In genomic region chr10:33293081-33293480, GRCh38 we compare ENCODE assay signal across 31 cellular contexts. TPM values are rescaled to one million over a fixed set of nuclear protein-coding genes. Genes with fewer than 3 reads are reported as not detected.
DNase-seq lines count a peak whose midpoint lies in the region; ATAC-seq and TF ChIP-seq lines count a peak whose summit lies in the region.
"Had no signal": no experiment of that assay in that cellular context is flagged by ENCODE, and none has a peak within 500 bp of the region (broad histone marks: within the 10 kb centered on the region; RNA-seq: fewer than 3 reads in every experiment).

No MANE protein-coding gene starts in this region.

- H3K27ac Mint-ChIP-seq in chondrocyte (ENCODE audit: unreplicated experiment) (peak overlapping the region; percentile 91), neural crest cell (ENCODE audit: unreplicated experiment) (peak overlapping the region; percentile 58)
- no peak overlapping the region for H3K27ac Mint-ChIP-seq in activated T-cell treated with anti-CD3 and anti-CD28 coated beads, Interleukin-2, amount 50 U/mL, for 72 hours
- H3K27ac Mint-ChIP-seq: activated CD4-positive, alpha-beta memory T cell treated with anti-CD3 and anti-CD28 coated beads for 36 hours; activated naive CD8-positive, alpha-beta T cell; endodermal cell; stimulated activated naive CD8-positive, alpha-beta T cell treated with anti-CD3 and anti-CD28 coated beads, Interleukin-15, amount 100 ng/mL, for 72 hours had no signal

- H3K9me3 ChIP-seq in right cardiac atrium (ENCODE audit: control insufficient read depth, low read length) = no peaks in the 10 kb centered on the region
- H3K9me3 ChIP-seq: BLaER1, HAP-1, prostate gland, thyroid gland had no signal

- H3K36me3 Mint-ChIP-seq in chondrocyte (ENCODE audit: low read depth) = no peaks in the 10 kb centered on the region
- no peaks in the 10 kb centered on the region for H3K36me3 Mint-ChIP-seq in neural crest cell (ENCODE audit: low read depth)
- H3K36me3 Mint-ChIP-seq in activated T-cell treated with anti-CD3 and anti-CD28 coated beads, Interleukin-2, amount 50 U/mL, for 72 hours (ENCODE audit: insufficient read depth in 2 of 2) = no peaks in the 10 kb centered on the region
- H3K36me3 Mint-ChIP-seq: activated CD4-positive, alpha-beta memory T cell treated with anti-CD3 and anti-CD28 coated beads for 36 hours had no signal

- 56% methylated on average over 3 of the region's 3 CpGs for whole genome bisulfite sequencing in right cardiac atrium

- TF ChIP-seq CTCF in chondrocyte (IDR thresholded peaks at IDR 0.05) (no peak), neural crest cell (conservative IDR thresholded peaks at IDR 0.05) (no peak)

- H3K4me1 Mint-ChIP-seq in chondrocyte (ENCODE audit: low read depth) (peaks cover 80% of the 10 kb centered on the region), neural crest cell (peaks cover 60% of the 10 kb centered on the region)
- no peaks in the 10 kb centered on the region for H3K4me1 Mint-ChIP-seq in activated T-cell treated with anti-CD3 and anti-CD28 coated beads, Interleukin-2, amount 50 U/mL, for 72 hours (ENCODE audit: low read depth)
- H3K4me1 Mint-ChIP-seq: stimulated activated naive CD8-positive, alpha-beta T cell treated with anti-CD3 and anti-CD28 coated beads, Interleukin-15, amount 100 ng/mL, for 72 hours had no signal

- H3K27ac ChIP-seq in right cardiac atrium (ENCODE audit: low read length) = peak overlapping the region; percentile 48
- H3K27ac ChIP-seq: BLaER1, cardiac muscle cell, prostate gland, thyroid gland had no signal

- no peaks in the 10 kb centered on the region for H3K9me3 Mint-ChIP-seq in chondrocyte (ENCODE audit: low read depth)
- H3K9me3 Mint-ChIP-seq in neural crest cell = no peaks in the 10 kb centered on the region
- H3K9me3 Mint-ChIP-seq in activated T-cell treated with anti-CD3 and anti-CD28 coated beads, Interleukin-2, amount 50 U/mL, for 72 hours = no peaks in the 10 kb centered on the region
- H3K9me3 Mint-ChIP-seq: activated CD4-positive, alpha-beta memory T cell treated with anti-CD3 and anti-CD28 coated beads for 36 hours; endodermal cell; stimulated activated naive CD8-positive, alpha-beta T cell treated with anti-CD3 and anti-CD28 coated beads, Interleukin-15, amount 100 ng/mL, for 72 hours had no signal

- intact Hi-C loops in right cardiac atrium (cut with DNase I) = no loop called here
- intact Hi-C loops in Right ventricle myocardium superior (cut with DNase I) = no loop called here

- peaks cover 16% of the 10 kb centered on the region for H3K4me1 ChIP-seq in right cardiac atrium (ENCODE audit: control insufficient read depth, insufficient read depth, low read length)
- H3K4me1 ChIP-seq: BLaER1, prostate gland had no signal

- DNase-seq in right cardiac atrium (no peak), Right ventricle myocardium superior (no peak), chondrocyte (ENCODE audit: low spot score) (no peak), neural crest cell (ENCODE audit: low read depth, low spot score) (no peak), retina (no peak)
- DNase-seq in effector CD8-positive, alpha-beta T cell (lab: John Stamatoyannopoulos, UW) = no peak
- DNase-seq in activated T-cell treated with anti-CD3 and anti-CD28 coated beads, Interleukin-2, amount 50 U/mL, for 72 hours = no peak
- DNase-seq: activated CD4-positive, alpha-beta memory T cell treated with anti-CD3 and anti-CD28 coated beads for 36 hours; activated CD8-positive, alpha-beta memory T cell treated with anti-CD3 and anti-CD28 coated beads, Interleukin-2, amount 50 U/mL, for 48 hours; anterior cingulate cortex; COR-L47; DMS79 treated with DMSO at 0.1 percent for 48 hours; endodermal cell; glutamatergic neuron; NCI-H1105 treated with DMSO at 0.1 percent for 48 hours; NCI-H2029 treated with DMSO at 0.1 percent for 48 hours; NCI-H69; stimulated activated CD4-positive, alpha-beta T cell treated with anti-CD3 and anti-CD28 coated beads, Interleukin-1b, Interleukin-23, amount 100 ng/mL, for 48 hours; stimulated activated CD8-positive, alpha-beta memory T cell treated with anti-CD3 and anti-CD28 coated beads, Interleukin-4, amount 100 ng/mL, for 48 hours; stimulated activated naive CD8-positive, alpha-beta T cell treated with anti-CD3 and anti-CD28 coated beads, Interleukin-15, amount 100 ng/mL, for 72 hours; T-helper 1 cell; thyroid gland had no signal

- no peak overlapping the region for H3K4me3 ChIP-seq in right cardiac atrium (ENCODE audit: low read length)
- H3K4me3 ChIP-seq: BLaER1, cardiac muscle cell, HAP-1, K562, lung, prostate gland, skin epidermis, thyroid gland had no signal

- H3K27me3 Mint-ChIP-seq in chondrocyte (ENCODE audit: low read depth) (no peaks in the 10 kb centered on the region), neural crest cell (ENCODE audit: low read depth) (no peaks in the 10 kb centered on the region)
- H3K27me3 Mint-ChIP-seq in activated T-cell treated with anti-CD3 and anti-CD28 coated beads, Interleukin-2, amount 50 U/mL, for 72 hours (ENCODE audit: low read depth) = peaks cover 11% of the 10 kb centered on the region
- H3K27me3 Mint-ChIP-seq: stimulated activated naive CD8-positive, alpha-beta T cell treated with anti-CD3 and anti-CD28 coated beads, Interleukin-15, amount 100 ng/mL, for 72 hours had no signal

- ATAC-seq in right cardiac atrium = no peak
- ATAC-seq in Right ventricle myocardium superior (ENCODE audit: poor library complexity) = no peak
- no peak for ATAC-seq in activated T-cell treated with anti-CD3 and anti-CD28 coated beads, Interleukin-2, amount 50 U/mL, for 72 hours (replicated peaks in 1 of 2)
- ATAC-seq in activated CD4-positive, CD25-positive, alpha-beta regulatory T cell treated with anti-CD3 and anti-CD28 coated beads, Interleukin-2, amount 50 U/mL, for 24 hours = no peak
- ATAC-seq: K562; stimulated activated naive CD8-positive, alpha-beta T cell treated with anti-CD3 and anti-CD28 coated beads, Interleukin-15, amount 100 ng/mL, for 72 hours had no signal

- H3K27me3 ChIP-seq in right cardiac atrium (ENCODE audit: control insufficient read depth, insufficient read depth) = no peaks in the 10 kb centered on the region
- H3K27me3 ChIP-seq: BLaER1, cardiac muscle cell, thyroid gland had no signal

- H3K4me3 Mint-ChIP-seq in chondrocyte (ENCODE audit: unreplicated experiment) (no peak overlapping the region), neural crest cell (peak overlapping the region; percentile 28)
- no peak overlapping the region for H3K4me3 Mint-ChIP-seq in activated T-cell treated with anti-CD3 and anti-CD28 coated beads, Interleukin-2, amount 50 U/mL, for 72 hours
- H3K4me3 Mint-ChIP-seq: activated CD4-positive, alpha-beta memory T cell treated with anti-CD3 and anti-CD28 coated beads for 36 hours; activated naive CD8-positive, alpha-beta T cell; endodermal cell; stimulated activated naive CD8-positive, alpha-beta T cell treated with anti-CD3 and anti-CD28 coated beads, Interleukin-15, amount 100 ng/mL, for 72 hours had no signal

RNA-seq across cellular contexts. Expression of gene NRP1, which starts 41.4 kb away (rescaled TPM):
- total RNA-seq in right cardiac atrium (10 to 100 TPM; 92.2 to 98.8 (median 94.3) TPM), Right ventricle myocardium superior (159 TPM), chondrocyte (111 to 126 TPM (median 122 TPM) in 3 replicates), neural crest cell (14.5 and 16.1 TPM in 2 replicates)
- 37.7 TPM for polyA plus RNA-seq in right cardiac atrium
- total RNA-seq in activated T-cell treated with anti-CD3 and anti-CD28 coated beads, Interleukin-2, amount 50 U/mL, for 72 hours = under 1 TPM; 0.72 to 0.84 TPM
